14 cellular contexts compared by ENCODE assay signal in genomic region chr9:123893146-123893545, GRCh38. TPM values are rescaled to one million over a fixed set of nuclear protein-coding genes. Genes with fewer than 3 reads are reported as not detected.
DNase-seq lines count a peak whose midpoint lies in the region; ATAC-seq and TF ChIP-seq lines count a peak whose summit lies in the region.
"Had no signal": no experiment of that assay in that cellular context is flagged by ENCODE, and none has a peak within 500 bp of the region (broad histone marks: within the 10 kb centered on the region; RNA-seq: fewer than 3 reads in every experiment).

No MANE protein-coding gene starts in this region.

- POLR2A ChIA-PET in WTC11 (lab: Charles Lee) = no interaction called here

- peaks cover 68% of the 10 kb centered on the region for H3K4me1 Mint-ChIP-seq in WTC11
- H3K4me1 Mint-ChIP-seq in stimulated activated naive CD8-positive, alpha-beta T cell treated with anti-CD3 and anti-CD28 coated beads, Interleukin-15, amount 100 ng/mL, for 72 hours = peaks cover 7% of the 10 kb centered on the region
- peaks cover 2 to 13% of the 10 kb centered on the region in 2 donors for H3K4me1 Mint-ChIP-seq in effector memory CD8-positive, alpha-beta T cell (ENCODE audit: low read depth in 2 of 2)

- no peak for TF ChIP-seq CTCF in WTC11 (IDR thresholded peaks at IDR 0.05)
- TF ChIP-seq CTCF in vagina (IDR thresholded peaks at IDR 0.05) = no peak
- no peak for TF ChIP-seq CTCF in brain microvascular endothelial cell (IDR thresholded peaks at IDR 0.05; ENCODE audit: low read depth, low read length, missing control alignments)

- peak; percentile 11; the same call in 1 of the 2 replicates for ATAC-seq in WTC11
- ATAC-seq in stimulated activated naive CD8-positive, alpha-beta T cell treated with anti-CD3 and anti-CD28 coated beads, Interleukin-15, amount 100 ng/mL, for 72 hours = no peak
- no peak for ATAC-seq in effector memory CD8-positive, alpha-beta T cell (replicated peaks)

- H3K27ac Mint-ChIP-seq in WTC11 = peak overlapping the region; percentile 94
- no peak overlapping the region for H3K27ac Mint-ChIP-seq in stimulated activated naive CD8-positive, alpha-beta T cell treated with anti-CD3 and anti-CD28 coated beads, Interleukin-15, amount 100 ng/mL, for 72 hours
- H3K27ac Mint-ChIP-seq in effector memory CD8-positive, alpha-beta T cell = no peak overlapping the region
- H3K27ac Mint-ChIP-seq: CD4-positive, alpha-beta memory T cell had no signal

- H3K36me3 Mint-ChIP-seq in WTC11 = peaks cover 11% of the 10 kb centered on the region
- no peaks in the 10 kb centered on the region for H3K36me3 Mint-ChIP-seq in effector memory CD8-positive, alpha-beta T cell (ENCODE audit: insufficient read depth)

- intact Hi-C loops in vagina (cut with DNase I) = no loop called here

- peaks cover 10% of the 10 kb centered on the region for H3K9me3 Mint-ChIP-seq in WTC11
- H3K9me3 Mint-ChIP-seq in stimulated activated naive CD8-positive, alpha-beta T cell treated with anti-CD3 and anti-CD28 coated beads, Interleukin-15, amount 100 ng/mL, for 72 hours = no peaks in the 10 kb centered on the region
- no peaks in the 10 kb centered on the region for H3K9me3 Mint-ChIP-seq in effector memory CD8-positive, alpha-beta T cell
- H3K9me3 Mint-ChIP-seq: CD4-positive, alpha-beta memory T cell had no signal

- DNase-seq in WTC11 (ENCODE audit: low spot score) (no peak), vagina (ENCODE audit: extremely low spot score in 2 of 2) (no peak), brain microvascular endothelial cell (no peak)
- no peak for DNase-seq in stimulated activated naive CD8-positive, alpha-beta T cell treated with anti-CD3 and anti-CD28 coated beads, Interleukin-15, amount 100 ng/mL, for 72 hours
- no peak for DNase-seq in effector memory CD8-positive, alpha-beta T cell
- DNase-seq: BE2C; CD4-positive, alpha-beta memory T cell; COR-L47; DMS79 treated with DMSO at 0.1 percent for 48 hours; EL; KBM-7 had no signal

- H3K4me1 ChIP-seq in HUES48 (ENCODE audit: control insufficient read depth, insufficient read depth, low read length) (peaks cover 46% of the 10 kb centered on the region), iPS-18a (ENCODE audit: control insufficient read depth, low read depth, low read length) (peaks cover 42% of the 10 kb centered on the region), vagina (peaks cover 17% of the 10 kb centered on the region)
- H3K4me1 ChIP-seq: BE2C had no signal

- H3K9me3 ChIP-seq in HUES48 (ENCODE audit: control insufficient read depth, insufficient read depth, low read length) (no peaks in the 10 kb centered on the region), iPS-18a (ENCODE audit: control insufficient read depth, low read depth, low read length) (no peaks in the 10 kb centered on the region), vagina (no peaks in the 10 kb centered on the region)
- H3K9me3 ChIP-seq: BE2C had no signal

- no peak for TF ChIP-seq POLR2A in vagina (IDR thresholded peaks at IDR 0.05)

- H3K36me3 ChIP-seq in HUES48 (ENCODE audit: control insufficient read depth, insufficient read depth, low read length) (no peaks in the 10 kb centered on the region; the same call in 1 of the 2 replicates), iPS-18a (ENCODE audit: control insufficient read depth, low read depth, low read length) (no peaks in the 10 kb centered on the region), vagina (no peaks in the 10 kb centered on the region), brain microvascular endothelial cell (replicated peaks) (no peaks in the 10 kb centered on the region)
- H3K36me3 ChIP-seq: BE2C had no signal

- H3K27ac ChIP-seq in HUES48 (ENCODE audit: low read depth, low read length) = peak overlapping the region; percentile 93
- peak overlapping the region; percentile 16 for H3K27ac ChIP-seq in iPS-18a (ENCODE audit: low read length)
- H3K27ac ChIP-seq in vagina = peak overlapping the region; percentile 50
- no peak overlapping the region for H3K27ac ChIP-seq in brain microvascular endothelial cell
- H3K27ac ChIP-seq: C4-2B had no signal

- H3K4me3 ChIP-seq in HUES48 (ENCODE audit: low read depth, low read length) (peak overlapping the region; percentile 28; the same call in 1 of the 2 replicates), iPS-18a (ENCODE audit: low read length) (peak overlapping the region; percentile 45), vagina (no peak overlapping the region), brain microvascular endothelial cell (ENCODE audit: low read depth, low read length) (no peak overlapping the region)

- no peaks in the 10 kb centered on the region for H3K27me3 ChIP-seq in HUES48 (ENCODE audit: control insufficient read depth, insufficient read depth, low read length)
- H3K27me3 ChIP-seq in iPS-18a (ENCODE audit: control insufficient read depth, insufficient read depth, low read length) = no peaks in the 10 kb centered on the region
- no peaks in the 10 kb centered on the region for H3K27me3 ChIP-seq in vagina
- H3K27me3 ChIP-seq in brain microvascular endothelial cell (replicated peaks) = no peaks in the 10 kb centered on the region
- H3K27me3 ChIP-seq: BE2C had no signal

- H3K9ac ChIP-seq in HUES48 (ENCODE audit: low read depth, low read length) = no peak overlapping the region; the same call in 1 of the 2 replicates
- no peak overlapping the region for H3K9ac ChIP-seq in iPS-18a (ENCODE audit: low read length)

- in situ Hi-C loops in brain microvascular endothelial cell (cut with HindIII; ENCODE audit: low pct_ligation_motif_present, low sequenced_read_pairs) = no loop called here

- peak overlapping the region; percentile 5; the same call in 1 of the 2 replicates for H3K4me3 Mint-ChIP-seq in WTC11
- no peak overlapping the region for H3K4me3 Mint-ChIP-seq in stimulated activated naive CD8-positive, alpha-beta T cell treated with anti-CD3 and anti-CD28 coated beads, Interleukin-15, amount 100 ng/mL, for 72 hours
- no peak overlapping the region for H3K4me3 Mint-ChIP-seq in effector memory CD8-positive, alpha-beta T cell
- H3K4me3 Mint-ChIP-seq: CD4-positive, alpha-beta memory T cell had no signal

- CTCF ChIA-PET in WTC11 (lab: Charles Lee) = interaction anchor here (1.3 kb wide), 1 partner anchor 147 kb away, joined by 3 read pairs; no protein-coding TSS in a partner anchor

- no peaks in the 10 kb centered on the region for H3K27me3 Mint-ChIP-seq in WTC11 (ENCODE audit: low read depth)
- H3K27me3 Mint-ChIP-seq in stimulated activated naive CD8-positive, alpha-beta T cell treated with anti-CD3 and anti-CD28 coated beads, Interleukin-15, amount 100 ng/mL, for 72 hours = no peaks in the 10 kb centered on the region
- H3K27me3 Mint-ChIP-seq in effector memory CD8-positive, alpha-beta T cell = no peaks in the 10 kb centered on the region
- H3K27me3 Mint-ChIP-seq: CD4-positive, alpha-beta memory T cell had no signal

TF ChIP-seq in WTC11, 78 proteins besides CTCF, POLR2A, EP300 and RAD21:
- no peak for TF ChIP-seq ZMAT4 (CRISPR knock-in tag; IDR thresholded peaks at IDR 0.05)
- no peak for TF ChIP-seq ZNF423 (CRISPR knock-in tag; IDR thresholded peaks at IDR 0.05)

RNA-seq across cellular contexts. Expression of gene DENND1A, which starts 36.8 kb away (rescaled TPM):
- total RNA-seq in WTC11 (2021) (22.4 to 23.5 TPM (median 23.1 TPM) in 3 replicates), vagina (20.4 TPM)

Comparison
In these comparisons a context has a peak if more than half of its experiments do, and no peak if none do; other contexts are left out.
1. H3K4me3 ChIP-seq: peak in HUES48 (single experiment) and iPS-18a (single experiment); none in vagina (0 of 2) and brain microvascular endothelial cell (single experiment).